23 cellular contexts compared by ENCODE assay signal in the genomic region with DNA sequence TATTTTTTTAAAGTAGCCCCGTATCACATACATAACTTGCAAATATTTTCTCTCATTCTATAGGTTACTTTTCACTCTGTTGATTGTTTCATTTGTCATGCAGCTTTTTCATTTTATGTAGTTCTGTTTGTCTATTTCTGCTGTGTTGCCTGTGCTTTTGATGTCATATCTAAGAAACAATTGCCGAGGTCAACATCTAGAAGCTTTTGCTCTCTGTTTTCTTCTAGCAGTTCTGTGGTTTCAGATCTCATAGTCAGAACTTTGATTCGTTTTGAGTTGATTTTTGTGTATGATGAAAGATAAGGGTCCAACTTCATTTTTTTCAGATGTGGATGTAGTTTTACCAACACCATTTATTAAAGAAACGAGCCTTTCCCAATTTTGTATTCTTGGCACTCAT.
"Had no signal": no experiment of that assay in that cellular context is flagged by ENCODE, and none has a peak within 500 bp of the region (broad histone marks: within the 10 kb centered on the region; RNA-seq: fewer than 3 reads in every experiment).

No MANE protein-coding gene starts in this region.

- H3K27ac Mint-ChIP-seq: endodermal cell; naive thymus-derived CD4-positive, alpha-beta T cell; nephron; neural progenitor cell; progenitor cell of endocrine pancreas; stimulated activated naive CD8-positive, alpha-beta T cell treated with anti-CD3 and anti-CD28 coated beads, Interleukin-15, amount 100 ng/mL, for 72 hours had no signal

- ATAC-seq: esophagus mucosa; gastrocnemius medialis; left lobe of liver; naive thymus-derived CD4-positive, alpha-beta T cell; right lobe of liver; stimulated activated naive CD8-positive, alpha-beta T cell treated with anti-CD3 and anti-CD28 coated beads, Interleukin-15, amount 100 ng/mL, for 72 hours; upper lobe of right lung had no signal

- H3K27me3 Mint-ChIP-seq: dendritic cell treated with granulocyte-macrophage colony-stimulating factor and Interleukin-4, amounts not matched to agents 40 ng/mL and 50 ng/mL, for 4 days; memory B cell; progenitor cell of endocrine pancreas; stimulated activated naive CD8-positive, alpha-beta T cell treated with anti-CD3 and anti-CD28 coated beads, Interleukin-15, amount 100 ng/mL, for 72 hours had no signal

- H3K4me3 Mint-ChIP-seq: dendritic cell treated with granulocyte-macrophage colony-stimulating factor and Interleukin-4, amounts not matched to agents 40 ng/mL and 50 ng/mL, for 4 days; endodermal cell; naive thymus-derived CD4-positive, alpha-beta T cell; nephron; neural progenitor cell; stimulated activated naive CD8-positive, alpha-beta T cell treated with anti-CD3 and anti-CD28 coated beads, Interleukin-15, amount 100 ng/mL, for 72 hours had no signal

- DNase-seq: effector CD8-positive, alpha-beta T cell; endodermal cell; foreskin fibroblast; gastrocnemius medialis; head of caudate nucleus; naive thymus-derived CD4-positive, alpha-beta T cell; right lobe of liver; small intestine; stimulated activated CD4-positive, alpha-beta T cell treated with anti-CD3 and anti-CD28 coated beads, Interleukin-15, amount 100 ng/mL, for 24 hours; stimulated activated CD4-positive, alpha-beta T cell treated with anti-CD3 and anti-CD28 coated beads, Interleukin-2, amount 100 ng/mL, for 48 hours; stimulated activated naive CD4-positive, alpha-beta T cell; stimulated activated naive CD8-positive, alpha-beta T cell treated with anti-CD3 and anti-CD28 coated beads, Interleukin-15, amount 100 ng/mL, for 72 hours; transverse colon; upper lobe of right lung; uterus had no signal

- H3K4me1 Mint-ChIP-seq: neural progenitor cell had no signal

- FAIRE-seq: keratinocyte had no signal

- H3K36me3 Mint-ChIP-seq: memory B cell, neural progenitor cell had no signal

- H3K9me3 Mint-ChIP-seq: dendritic cell treated with granulocyte-macrophage colony-stimulating factor and Interleukin-4, amounts not matched to agents 40 ng/mL and 50 ng/mL, for 4 days; endodermal cell; neural progenitor cell; stimulated activated naive CD8-positive, alpha-beta T cell treated with anti-CD3 and anti-CD28 coated beads, Interleukin-15, amount 100 ng/mL, for 72 hours had no signal
